In the genomic region with DNA sequence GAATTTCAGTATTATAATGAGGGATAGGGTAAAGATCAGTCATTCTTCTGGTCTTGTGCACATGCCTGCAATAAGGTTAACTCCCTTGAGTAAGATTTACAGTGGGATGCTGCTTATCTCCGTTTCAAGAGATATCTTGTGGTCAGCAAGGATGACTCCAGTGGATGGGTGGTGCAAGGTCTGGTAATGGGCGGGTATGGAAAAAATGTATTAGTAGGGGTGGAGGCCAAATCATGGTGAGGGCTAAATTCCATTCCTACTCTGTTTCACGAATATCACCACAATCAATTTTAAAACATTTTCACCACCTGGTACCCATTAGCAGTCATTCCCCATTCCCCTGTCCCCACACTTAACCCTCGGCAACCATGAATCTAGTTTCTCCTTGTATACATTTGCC, we compare ENCODE assay signal across 30 cellular contexts. TPM values are rescaled to one million over a fixed set of nuclear protein-coding genes. Genes with fewer than 3 reads are reported as not detected.
DNase-seq lines count a peak whose midpoint lies in the region; ATAC-seq, FAIRE-seq and TF ChIP-seq lines count a peak whose summit lies in the region.
"Had no signal": no experiment of that assay in that cellular context is flagged by ENCODE, and none has a peak within 500 bp of the region (broad histone marks: within the 10 kb centered on the region; RNA-seq: fewer than 3 reads in every experiment).

No MANE protein-coding gene starts in this region.

- H3K4me3 ChIP-seq in adipocyte (ENCODE audit: low read length): no peak overlapping the region
- no peak overlapping the region for H3K4me3 ChIP-seq in fibroblast of pulmonary artery (replicated peaks; ENCODE audit: low read depth, low read length)
- no peak overlapping the region for H3K4me3 ChIP-seq in mesendoderm (ENCODE audit: low read length)
- H3K4me3 ChIP-seq in CD8-positive, alpha-beta T cell (ENCODE audit: low read depth, low read length): no peak overlapping the region
- H3K4me3 ChIP-seq: hepatocyte, skin epidermis, uterus had no signal

- no peak overlapping the region for H2AK5ac ChIP-seq in mesendoderm (ENCODE audit: low read length)

- no peaks in the 10 kb centered on the region for H3K27me3 Mint-ChIP-seq in CD8-positive, alpha-beta T cell (ENCODE audit: low read depth)
- H3K27me3 Mint-ChIP-seq: CD4-positive, alpha-beta memory T cell; memory B cell had no signal

- no peaks in the 10 kb centered on the region for H3K36me3 Mint-ChIP-seq in CD8-positive, alpha-beta T cell
- H3K36me3 Mint-ChIP-seq: CD4-positive, alpha-beta memory T cell; naive thymus-derived CD4-positive, alpha-beta T cell; stimulated activated effector memory CD8-positive, alpha-beta T cell treated with anti-CD3 and anti-CD28 coated beads, Interleukin-12 subunit alpha, Interleukin-12 subunit beta, amount 100 ng/mL, for 72 hours had no signal

- H3K27me3 ChIP-seq in adipocyte (replicated peaks; ENCODE audit: control insufficient read depth, insufficient read depth, low read length) (no peaks in the 10 kb centered on the region), mesendoderm (ENCODE audit: insufficient read depth, low read length, poor library complexity) (no peaks in the 10 kb centered on the region)
- no peaks in the 10 kb centered on the region for H3K27me3 ChIP-seq in CD8-positive, alpha-beta T cell (ENCODE audit: insufficient read depth, low read length)
- H3K27me3 ChIP-seq: hepatocyte, uterus had no signal

- no peak overlapping the region for H4K5ac ChIP-seq in mesendoderm (ENCODE audit: low read length)

- no peaks in the 10 kb centered on the region for H3K9me3 ChIP-seq in adipocyte (ENCODE audit: control insufficient read depth, low read length)
- no peaks in the 10 kb centered on the region for H3K9me3 ChIP-seq in CD8-positive, alpha-beta T cell (ENCODE audit: low read length)
- H3K9me3 ChIP-seq: uterus had no signal

- H2BK15ac ChIP-seq in mesendoderm (replicated peaks; ENCODE audit: low read depth): no peak overlapping the region

- no peaks in the 10 kb centered on the region for H3K79me2 ChIP-seq in mesendoderm (ENCODE audit: control insufficient read depth, insufficient read depth, low read length)
- H3K79me2 ChIP-seq: hepatocyte had no signal

- H3K4me3 Mint-ChIP-seq in CD8-positive, alpha-beta T cell: no peak overlapping the region
- H3K4me3 Mint-ChIP-seq: activated CD4-positive, alpha-beta T cell treated with anti-CD3 and anti-CD28 coated beads, Interleukin-2, amount 10 ng/mL, durations not matched to agents 7 days and 5 days; CD4-positive, alpha-beta memory T cell; memory B cell; naive thymus-derived CD4-positive, alpha-beta T cell; stimulated activated effector memory CD8-positive, alpha-beta T cell treated with anti-CD3 and anti-CD28 coated beads, Interleukin-12 subunit alpha, Interleukin-12 subunit beta, amount 100 ng/mL, for 72 hours had no signal

- no CpG with 5 or more reads among the region's 4 CpGs for WGBS in mesendoderm (ENCODE audit: extremely low coverage, insufficient coverage, low lambda C conversion rate)

- H2BK120ac ChIP-seq in mesendoderm (ENCODE audit: low read depth, low read length): no peak overlapping the region

- H3K9me3 Mint-ChIP-seq in CD8-positive, alpha-beta T cell: peaks cover 1% of the 10 kb centered on the region
- H3K9me3 Mint-ChIP-seq: activated CD4-positive, alpha-beta T cell treated with anti-CD3 and anti-CD28 coated beads, Interleukin-2, amount 10 ng/mL, durations not matched to agents 7 days and 5 days; stimulated activated effector memory CD8-positive, alpha-beta T cell treated with anti-CD3 and anti-CD28 coated beads, Interleukin-12 subunit alpha, Interleukin-12 subunit beta, amount 100 ng/mL, for 72 hours had no signal

- no peaks in the 10 kb centered on the region for H3K79me1 ChIP-seq in mesendoderm (ENCODE audit: low read length)

- H3K9ac ChIP-seq in adipocyte (ENCODE audit: low read length) (no peak overlapping the region), mesendoderm (ENCODE audit: low read length) (no peak overlapping the region)

- no peak for ATAC-seq in CD8-positive, alpha-beta T cell
- ATAC-seq: naive thymus-derived CD4-positive, alpha-beta T cell; stimulated activated effector memory CD8-positive, alpha-beta T cell treated with anti-CD3 and anti-CD28 coated beads, Interleukin-12 subunit alpha, Interleukin-12 subunit beta, amount 100 ng/mL, for 72 hours had no signal

- no peak overlapping the region for H3K27ac Mint-ChIP-seq in CD8-positive, alpha-beta T cell
- H3K27ac Mint-ChIP-seq: activated CD4-positive, alpha-beta T cell treated with anti-CD3 and anti-CD28 coated beads, Interleukin-2, amount 10 ng/mL, durations not matched to agents 7 days and 5 days; CD4-positive, alpha-beta memory T cell; memory B cell; naive thymus-derived CD4-positive, alpha-beta T cell; stimulated activated effector memory CD8-positive, alpha-beta T cell treated with anti-CD3 and anti-CD28 coated beads, Interleukin-12 subunit alpha, Interleukin-12 subunit beta, amount 100 ng/mL, for 72 hours had no signal

- CTCF ChIA-PET in GM10248 (lab: Yijun Ruan, JAX): interaction anchor here (1.0 kb wide), 1 partner anchor 13 kb away, joined by 3 read pairs; no protein-coding TSS in a partner anchor
- CTCF ChIA-PET in CD8-positive, alpha-beta T cell (lab: Charles Lee): no interaction called here

- TF ChIP-seq CTCF in AG09319 (IDR thresholded peaks at IDR 0.05; ENCODE audit: low read depth, low read length) (no peak), fibroblast of pulmonary artery (IDR thresholded peaks at IDR 0.05; ENCODE audit: low read length, missing control alignments) (no peak), GM10248 (IDR thresholded peaks at IDR 0.05; ENCODE audit: control extremely low read depth, extremely low read depth, low read depth, missing control alignments) (no peak)
- no peak for TF ChIP-seq CTCF in CD8-positive, alpha-beta T cell (IDR thresholded peaks at IDR 0.05)

- no peak overlapping the region for H4K8ac ChIP-seq in mesendoderm (ENCODE audit: low read depth, low read length)

- DNase-seq in AG09319 (ENCODE audit: extremely low read depth, low read depth): peak; percentile 62
- no peak for DNase-seq in HTR-8/SVneo (ENCODE audit: insufficient read length, low spot score)
- peak; percentile 34 for DNase-seq in adipocyte (ENCODE audit: low read depth)
- DNase-seq in fibroblast of pulmonary artery (ENCODE audit: low read depth): peak; percentile 44
- DNase-seq in GM10248 (ENCODE audit: extremely low spot score): no peak
- no peak for DNase-seq in NCI-H526 (lab: John Stamatoyannopoulos, UW)
- no peak for DNase-seq in mesendoderm
- DNase-seq in CD8-positive, alpha-beta T cell: no peak
- DNase-seq: ACHN; activated CD4-positive, alpha-beta T cell treated with anti-CD3 and anti-CD28 coated beads, Interleukin-2, amount 10 ng/mL, durations not matched to agents 7 days and 5 days; activated naive CD4-positive, alpha-beta T cell treated with anti-CD3 and anti-CD28 coated beads, Interleukin-2, amount 50 U/mL, for 16 hours; aorta; caudate nucleus; CD4-positive, alpha-beta memory T cell; foreskin melanocyte; Karpas-422; naive thymus-derived CD4-positive, alpha-beta T cell; NCI-H1092; NCI-H187 treated with DMSO at 0.1 percent for 48 hours; occipital lobe; RPMI8226; substantia nigra; T-helper 2 cell; uterus; WERI-Rb-1 had no signal

- no peak overlapping the region for H3K56ac ChIP-seq in mesendoderm (ENCODE audit: low read length)

- no peak overlapping the region for H3K4ac ChIP-seq in mesendoderm (ENCODE audit: low read depth, low read length)

- no peak overlapping the region for H3K23ac ChIP-seq in mesendoderm (ENCODE audit: low read length)

- H3K4me1 Mint-ChIP-seq in CD8-positive, alpha-beta T cell (ENCODE audit: low read depth): no peaks in the 10 kb centered on the region
- H3K4me1 Mint-ChIP-seq: activated CD4-positive, alpha-beta T cell treated with anti-CD3 and anti-CD28 coated beads, Interleukin-2, amount 10 ng/mL, durations not matched to agents 7 days and 5 days; CD4-positive, alpha-beta memory T cell; memory B cell; naive thymus-derived CD4-positive, alpha-beta T cell; stimulated activated effector memory CD8-positive, alpha-beta T cell treated with anti-CD3 and anti-CD28 coated beads, Interleukin-12 subunit alpha, Interleukin-12 subunit beta, amount 100 ng/mL, for 72 hours had no signal

- no peak overlapping the region for H3K27ac ChIP-seq in mesendoderm (ENCODE audit: low read depth, low read length)
- no peak overlapping the region for H3K27ac ChIP-seq in CD8-positive, alpha-beta T cell (ENCODE audit: low read depth, low read length)
- H3K27ac ChIP-seq: hepatocyte, skin epidermis, uterus, WERI-Rb-1 had no signal

- FAIRE-seq in HTR-8/SVneo (lab: Jason Lieb, UNC): peak; percentile 36

- H3K4me1 ChIP-seq in adipocyte (ENCODE audit: control insufficient read depth, insufficient read depth, low read length) (no peaks in the 10 kb centered on the region), mesendoderm (ENCODE audit: control insufficient read depth, low read depth, low read length) (no peaks in the 10 kb centered on the region)
- H3K4me1 ChIP-seq in CD8-positive, alpha-beta T cell (ENCODE audit: insufficient read depth, low read length): no peaks in the 10 kb centered on the region
- H3K4me1 ChIP-seq: uterus had no signal

- no peaks in the 10 kb centered on the region for H3K36me3 ChIP-seq in adipocyte (ENCODE audit: control insufficient read depth, insufficient read depth, low read length, severe bottlenecking)
- H3K36me3 ChIP-seq in mesendoderm (ENCODE audit: control insufficient read depth, insufficient read depth, low read length): no peaks in the 10 kb centered on the region
- H3K36me3 ChIP-seq in CD8-positive, alpha-beta T cell (ENCODE audit: insufficient read depth, low read length): no peaks in the 10 kb centered on the region
- H3K36me3 ChIP-seq: uterus, WERI-Rb-1 had no signal

- no peak overlapping the region for H3K18ac ChIP-seq in mesendoderm (ENCODE audit: low read length)

- no peak overlapping the region for H3K4me2 ChIP-seq in mesendoderm (ENCODE audit: low read length)
- H3K4me2 ChIP-seq: hepatocyte had no signal

- intact Hi-C loops in CD8-positive, alpha-beta T cell (cut with DNase I, micrococcal nuclease): no loop called here

- H2BK5ac ChIP-seq in mesendoderm (ENCODE audit: low read length): no peak overlapping the region

- POLR2A ChIA-PET in GM10248 (lab: Yijun Ruan, JAX): no interaction called here
- POLR2A ChIA-PET in CD8-positive, alpha-beta T cell (lab: Charles Lee): no interaction called here

RNA-seq across cellular contexts. Expression of gene CCDC122, which starts 40.6 kb away (rescaled TPM):
- polyA plus RNA-seq in mesendoderm (2013, experiment 1 of 2): 7.2 TPM
- polyA plus RNA-seq in mesendoderm (2013, experiment 2 of 2): 6.6 TPM
- total RNA-seq in CD8-positive, alpha-beta T cell: not detected
- total RNA-seq: G401 had no signal
- polyA plus RNA-seq: naive thymus-derived CD4-positive, alpha-beta T cell had no signal

RNA-seq across cellular contexts. Expression of gene LACC1, which starts 40.8 kb away (rescaled TPM):
- polyA plus RNA-seq in mesendoderm (2013, experiment 1 of 2): 1.5 TPM
- polyA plus RNA-seq in mesendoderm (2013, experiment 2 of 2): 1.4 TPM
- total RNA-seq in CD8-positive, alpha-beta T cell: under 1 TPM; 0.16 to 0.36 TPM
- total RNA-seq: G401 had no signal

RNA-seq across cellular contexts. Expression of gene ENOX1, which starts 52.1 kb away (rescaled TPM):
- 0.14 TPM for polyA plus RNA-seq in mesendoderm (2013, experiment 1 of 2)
- 0.18 TPM for polyA plus RNA-seq in mesendoderm (2013, experiment 2 of 2)
- total RNA-seq in CD8-positive, alpha-beta T cell: not detected
- total RNA-seq: CD4-positive, alpha-beta memory T cell; G401 had no signal
- polyA plus RNA-seq: CD4-positive, alpha-beta memory T cell; naive thymus-derived CD4-positive, alpha-beta T cell had no signal

Comparison
In these comparisons a context has a peak if more than half of its experiments do, and no peak if none do; other contexts are left out.
1. DNase-seq: peak in AG09319 (single experiment), adipocyte (single experiment) and fibroblast of pulmonary artery (single experiment); none in HTR-8/SVneo (single experiment), GM10248 (single experiment), NCI-H526 (0 of 2), mesendoderm (single experiment) and CD8-positive, alpha-beta T cell (0 of 7).